Comparison of ENCODE assay signal across 7 cellular contexts in genomic region chr2:230341936-230342528, GRCh38. TPM values are rescaled to one million over a fixed set of nuclear protein-coding genes. Genes with fewer than 3 reads are reported as not detected.
DNase-seq lines count a peak whose midpoint lies in the region; ATAC-seq, FAIRE-seq and TF ChIP-seq lines count a peak whose summit lies in the region.
"Not testable (repeated sequence)": the region's sequence is repeated elsewhere in the genome, so short reads cannot be mapped to it uniquely, and the experiment has no call there.

No MANE protein-coding gene starts in this region.

- H3K36me3 ChIP-seq in HUES48 (ENCODE audit: control insufficient read depth, insufficient read depth, low read length); Panc1 (ENCODE audit: control insufficient read depth, insufficient read depth, low read length); kidney (ENCODE audit: control insufficient read depth in 1 of 2, insufficient read depth in 2 of 2, low read length in 2 of 2): not testable (repeated sequence)

- H3K27me3 Mint-ChIP-seq in activated T-helper 17 cell treated with anti-CD3 and anti-CD28 coated beads, Interleukin-2, amount 50 U/mL, for 72 hours; chondrocyte (ENCODE audit: low read depth); osteocyte (ENCODE audit: unreplicated experiment): not testable (repeated sequence)

- not testable (repeated sequence) for H3K27ac ChIP-seq in HUES48 (ENCODE audit: low read depth, low read length); kidney (ENCODE audit: low read depth in 2 of 2, low read length in 2 of 2)
- peak overlapping the region; percentile 75; the same call in 1 of the 2 replicates for H3K27ac ChIP-seq in Panc1 (ENCODE audit: low read length)

- peak overlapping the region; percentile 28 for H3K4me3 Mint-ChIP-seq in activated T-helper 17 cell treated with anti-CD3 and anti-CD28 coated beads, Interleukin-2, amount 50 U/mL, for 72 hours
- H3K4me3 Mint-ChIP-seq in chondrocyte (ENCODE audit: unreplicated experiment) (peak overlapping the region; percentile 33), osteocyte (ENCODE audit: unreplicated experiment) (peak overlapping the region; percentile 58)

- not testable (repeated sequence) for BruUV-seq in Panc1 (replicated peaks; lab: Mats Ljungman, UMichigan)

- TF ChIP-seq CTCF in Panc1 (IDR thresholded peaks at IDR 0.05); chondrocyte (IDR thresholded peaks at IDR 0.05); kidney (IDR thresholded peaks at IDR 0.05; ENCODE audit: borderline replicate concordance, extremely low read depth, insufficient read depth); osteocyte (IDR thresholded peaks at IDR 0.05): not testable (repeated sequence)

- CTCF ChIA-PET in Panc1 (lab: Charles Lee), result not testable (repeated sequence)

- H3K9ac ChIP-seq in HUES48 (ENCODE audit: low read depth, low read length); kidney (ENCODE audit: low read length in 2 of 2): not testable (repeated sequence)

- DNase-seq in DMS53 (lab: John Stamatoyannopoulos, UW), result peak; percentile 58
- not testable (repeated sequence) for DNase-seq in Panc1 (ENCODE audit: low read depth, low spot score); chondrocyte (ENCODE audit: low spot score); osteocyte (ENCODE audit: extremely low spot score, unreplicated experiment)
- peak; percentile 32 for DNase-seq in kidney

- not testable (repeated sequence) for H3K9me3 ChIP-seq in HUES48 (ENCODE audit: control insufficient read depth, insufficient read depth, low read length); Panc1 (ENCODE audit: control insufficient read depth, insufficient read depth, low read depth, low read length); kidney (ENCODE audit: control insufficient read depth in 1 of 2, low read length in 2 of 2)

- peaks cover 20% of the 10 kb centered on the region for H3K9me3 Mint-ChIP-seq in activated T-helper 17 cell treated with anti-CD3 and anti-CD28 coated beads, Interleukin-2, amount 50 U/mL, for 72 hours
- H3K9me3 Mint-ChIP-seq in chondrocyte (ENCODE audit: low read depth) (peaks cover 12% of the 10 kb centered on the region), osteocyte (ENCODE audit: unreplicated experiment) (peaks cover 19% of the 10 kb centered on the region)

- H3K27me3 ChIP-seq in HUES48 (ENCODE audit: control insufficient read depth, insufficient read depth, low read length); Panc1 (ENCODE audit: control insufficient read depth, insufficient read depth, low read length): not testable (repeated sequence)

- H3K4me1 ChIP-seq in HUES48 (ENCODE audit: control insufficient read depth, insufficient read depth, low read length); Panc1 (ENCODE audit: control insufficient read depth, insufficient read depth, low read length); kidney (ENCODE audit: control insufficient read depth in 1 of 2, insufficient read depth in 1 of 2, low read depth in 1 of 2, low read length in 2 of 2): not testable (repeated sequence)

- POLR2A ChIA-PET in Panc1 (lab: Charles Lee), result interaction anchor here (0.5 kb wide), 1 partner anchor 1383 kb away, joined by 10 read pairs; no protein-coding TSS in a partner anchor

- H3K4me3 ChIP-seq in HUES48 (ENCODE audit: low read depth, low read length) (peak overlapping the region; percentile 42; the same call in 1 of the 2 replicates), Panc1 (ENCODE audit: low read depth in 2 of 2, low read length in 2 of 2) (peak overlapping the region; percentile 44 to 65)
- not testable (repeated sequence) for H3K4me3 ChIP-seq in kidney (ENCODE audit: low read length in 2 of 2)

- in situ Hi-C loops in Panc1 (cut with HindIII; ENCODE audit: low pct_unique_long_range_greater_than_20kb, low sequenced_read_pairs), result not testable (repeated sequence)

- H3K4me1 Mint-ChIP-seq in activated T-helper 17 cell treated with anti-CD3 and anti-CD28 coated beads, Interleukin-2, amount 50 U/mL, for 72 hours, result peaks cover 43% of the 10 kb centered on the region
- H3K4me1 Mint-ChIP-seq in chondrocyte (ENCODE audit: low read depth), result peaks cover 16% of the 10 kb centered on the region
- H3K4me1 Mint-ChIP-seq in osteocyte (ENCODE audit: unreplicated experiment), result peaks cover 10% of the 10 kb centered on the region

- intact Hi-C loops in Panc1 (cut with micrococcal nuclease; ENCODE audit: unreplicated experiment); kidney (cut with DNase I): not testable (repeated sequence)

- FAIRE-seq in kidney (lab: Jason Lieb, UNC), result not testable (repeated sequence)

- ATAC-seq in Panc1; activated T-helper 17 cell treated with anti-CD3 and anti-CD28 coated beads, Interleukin-2, amount 50 U/mL, for 72 hours (replicated peaks): not testable (repeated sequence)

- H3K36me3 Mint-ChIP-seq in activated T-helper 17 cell treated with anti-CD3 and anti-CD28 coated beads, Interleukin-2, amount 50 U/mL, for 72 hours (ENCODE audit: low read depth), result peaks cover 59% of the 10 kb centered on the region
- H3K36me3 Mint-ChIP-seq in chondrocyte (ENCODE audit: low read depth), result peaks cover 14% of the 10 kb centered on the region
- H3K36me3 Mint-ChIP-seq in osteocyte (ENCODE audit: unreplicated experiment), result peaks cover 36% of the 10 kb centered on the region

- H3K27ac Mint-ChIP-seq in activated T-helper 17 cell treated with anti-CD3 and anti-CD28 coated beads, Interleukin-2, amount 50 U/mL, for 72 hours; chondrocyte (ENCODE audit: unreplicated experiment); osteocyte (ENCODE audit: unreplicated experiment): not testable (repeated sequence)

RNA-seq across cellular contexts. Expression of gene SP140L, which starts 15.0 kb away (rescaled TPM):
- 16.6 TPM for total RNA-seq in Panc1 (2021; ENCODE audit: unreplicated experiment)
- polyA plus RNA-seq in Panc1 (2012; ENCODE audit: insufficient read length), result 9.9 TPM
- total RNA-seq in activated T-helper 17 cell treated with anti-CD3 and anti-CD28 coated beads, Interleukin-2, amount 50 U/mL, for 72 hours, result 10 to 100 TPM; 45.1 to 70.4 TPM
- 20.6 to 21.9 TPM (median 21.3 TPM) in 3 replicates for total RNA-seq in chondrocyte
- 23.8 TPM for total RNA-seq in kidney
- 4.6 TPM for polyA plus RNA-seq in kidney (ENCODE audit: insufficient read depth, low read depth, low replicate concordance)
- total RNA-seq in osteocyte, result 24.2 and 25.9 TPM in 2 replicates
